In genomic region chr2:174610243-174610995, GRCh38 we compare ENCODE assay signal across 11 cellular contexts. TPM values are rescaled to one million over a fixed set of nuclear protein-coding genes. Genes with fewer than 3 reads are reported as not detected.
DNase-seq lines count a peak whose midpoint lies in the region; ATAC-seq, FAIRE-seq and TF ChIP-seq lines count a peak whose summit lies in the region.
"Had no signal": no experiment of that assay in that cellular context is flagged by ENCODE, and none has a peak within 500 bp of the region (broad histone marks: within the 10 kb centered on the region; RNA-seq: fewer than 3 reads in every experiment).

No MANE protein-coding gene starts in this region.

- peak; percentile 15 for ATAC-seq in HG03432 (IDR thresholded peaks at IDR 0.05; ENCODE audit: unreplicated experiment)
- peak in 1 of 2 donors; percentile 21 for ATAC-seq in activated T-cell treated with anti-CD3 and anti-CD28 coated beads, Interleukin-2, amount 50 U/mL, for 72 hours (replicated peaks in 1 of 2)
- ATAC-seq: GM23338 had no signal

- peaks cover 92% of the 10 kb centered on the region for H3K4me1 Mint-ChIP-seq in activated T-cell treated with anti-CD3 and anti-CD28 coated beads, Interleukin-2, amount 50 U/mL, for 72 hours (ENCODE audit: low read depth)
- H3K4me1 Mint-ChIP-seq: GM23338 had no signal

- H3K4me3 Mint-ChIP-seq in activated T-cell treated with anti-CD3 and anti-CD28 coated beads, Interleukin-2, amount 50 U/mL, for 72 hours: peak overlapping the region; percentile 67 to 90
- H3K4me3 Mint-ChIP-seq: GM23338 had no signal

- DNase-seq in GM12892 (ENCODE audit: insufficient read length): no peak
- no peak for DNase-seq in activated T-cell treated with anti-CD3 and anti-CD28 coated beads, Interleukin-2, amount 50 U/mL, for 72 hours
- DNase-seq in NCI-H82 (lab: John Stamatoyannopoulos, UW): no peak
- no peak for DNase-seq in dermis blood vessel endothelial cell
- no peak for DNase-seq in putamen (ENCODE audit: low spot score)
- no peak for DNase-seq in NCI-H1436 (lab: John Stamatoyannopoulos, UW)
- DNase-seq: KG1 had no signal

- H3K27ac Mint-ChIP-seq in activated T-cell treated with anti-CD3 and anti-CD28 coated beads, Interleukin-2, amount 50 U/mL, for 72 hours: peak overlapping the region; percentile 97
- H3K27ac Mint-ChIP-seq: GM23338 had no signal

- peaks cover 16 to 41% of the 10 kb centered on the region in 2 experiments for H3K4me1 ChIP-seq in neutrophil (ENCODE audit: control insufficient read depth in 1 of 2, insufficient read depth in 1 of 2, low read depth in 1 of 2, low read length in 1 of 2)

- no peak for TF ChIP-seq CTCF in neutrophil (IDR thresholded peaks at IDR 0.05)

- TF ChIP-seq POLR2A in GM12892 (IDR thresholded peaks at IDR 0.05; ENCODE audit: low read depth, low read length): no peak; the same call in 1 of the 2 replicates

- peaks cover 2 to 12% of the 10 kb centered on the region in 2 donors for H3K36me3 Mint-ChIP-seq in activated T-cell treated with anti-CD3 and anti-CD28 coated beads, Interleukin-2, amount 50 U/mL, for 72 hours (ENCODE audit: insufficient read depth in 2 of 2)

- H3K9me3 Mint-ChIP-seq in activated T-cell treated with anti-CD3 and anti-CD28 coated beads, Interleukin-2, amount 50 U/mL, for 72 hours: no peaks in the 10 kb centered on the region
- H3K9me3 Mint-ChIP-seq: GM23338 had no signal

- H3K27ac ChIP-seq in neutrophil: peak overlapping the region; percentile 80

- FAIRE-seq in GM12892 (lab: Jason Lieb, UNC): peak; percentile 84

- H3K27me3 Mint-ChIP-seq in activated T-cell treated with anti-CD3 and anti-CD28 coated beads, Interleukin-2, amount 50 U/mL, for 72 hours (ENCODE audit: low read depth): no peaks in the 10 kb centered on the region

- H3K4me3 ChIP-seq in neutrophil (ENCODE audit: low read depth in 1 of 2, low read length in 1 of 2): no peak overlapping the region
- H3K4me3 ChIP-seq: GM23338 had no signal

- peaks cover 86% of the 10 kb centered on the region for H3K36me3 ChIP-seq in neutrophil

- H3K9me3 ChIP-seq in neutrophil: no peaks in the 10 kb centered on the region

- H3K27me3 ChIP-seq in neutrophil: no peaks in the 10 kb centered on the region

RNA-seq across cellular contexts. Expression of gene WIPF1, which starts 12.8 kb away (rescaled TPM):
- 108 TPM for polyA plus RNA-seq in GM12892 (2012; ENCODE audit: missing spikeins)
- 100 to 1,000 TPM; 198 to 237 TPM for total RNA-seq in activated T-cell treated with anti-CD3 and anti-CD28 coated beads, Interleukin-2, amount 50 U/mL, for 72 hours
- total RNA-seq in dermis blood vessel endothelial cell: 13.5 and 14.1 TPM in 2 replicates
- total RNA-seq: G401 had no signal

Comparison
In these comparisons a context has a peak if more than half of its experiments do, and no peak if none do; other contexts are left out.
1. RNA of gene WIPF1, which starts 12.8 kb away (total RNA-seq): 198 to 237 TPM in activated T-cell treated with anti-CD3 and anti-CD28 coated beads, Interleukin-2, amount 50 U/mL, for 72 hours; 13.5 to 14.1 TPM in dermis blood vessel endothelial cell; every median in the first group is over 10 times any median in the second.